In the genomic region with DNA sequence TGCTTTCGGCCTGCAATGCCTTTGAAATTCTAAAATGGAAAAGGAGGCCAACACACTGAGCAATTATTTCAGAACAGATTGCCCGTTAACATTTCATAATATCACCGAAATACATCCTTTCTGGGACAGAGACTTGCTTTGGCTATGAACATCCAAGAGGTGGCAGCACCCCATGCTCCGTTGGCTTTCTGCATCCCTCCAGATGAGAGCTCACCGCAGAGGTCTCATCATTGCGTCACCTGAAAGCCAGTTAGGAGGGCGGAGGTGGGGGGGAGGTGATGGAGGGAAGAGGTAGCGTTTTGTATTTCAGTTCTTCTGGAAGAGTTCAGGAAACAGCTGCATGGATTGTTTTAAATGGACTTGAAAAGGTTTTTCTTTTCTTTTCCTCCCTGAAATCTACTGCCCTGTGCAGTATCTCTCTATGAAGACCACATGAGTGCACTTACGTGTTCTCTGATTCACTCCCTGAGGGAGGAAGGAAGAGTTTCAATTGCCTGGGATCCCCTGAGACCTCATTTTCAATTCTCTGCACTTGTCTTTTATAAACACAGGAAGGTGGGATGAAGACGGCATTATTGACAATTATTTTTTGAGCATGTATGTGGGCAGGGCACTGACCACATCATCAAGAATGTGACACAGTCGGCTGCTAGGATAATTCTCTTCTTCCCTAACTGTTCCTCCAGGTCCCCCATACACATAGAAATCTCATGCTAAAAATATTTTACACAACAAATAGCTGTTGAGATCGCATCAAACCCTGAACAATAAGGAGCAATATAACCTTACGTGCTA, we compare ENCODE assay signal across 9 cellular contexts.
DNase-seq lines count a peak whose midpoint lies in the region; ATAC-seq and TF ChIP-seq lines count a peak whose summit lies in the region.
"Had no signal": no experiment of that assay in that cellular context is flagged by ENCODE, and none has a peak within 500 bp of the region (broad histone marks: within the 10 kb centered on the region; RNA-seq: fewer than 3 reads in every experiment).

No MANE protein-coding gene starts in this region.

- H3K9me3 Mint-ChIP-seq in natural killer cell treated with Interleukin-12 subunit alpha and Interleukin-12 subunit beta and Interleukin-15 and Interleukin-18, amount 100 ng/mL, for 72 hours: no peaks in the 10 kb centered on the region

- H3K4me3 ChIP-seq in OCI-LY7 (ENCODE audit: low read depth, low read length, poor library complexity, severe bottlenecking): no peak overlapping the region
- no peak overlapping the region for H3K4me3 ChIP-seq in esophagus squamous epithelium
- no peak overlapping the region for H3K4me3 ChIP-seq in stomach

- H3K4me1 ChIP-seq in OCI-LY7 (ENCODE audit: insufficient read depth, low read length, poor library complexity, severe bottlenecking): no peaks in the 10 kb centered on the region
- H3K4me1 ChIP-seq in esophagus squamous epithelium: peaks cover 0 to 25% (median 0%) of the 10 kb centered on the region in 3 donors
- peaks cover 0 to 16% (median 8%) of the 10 kb centered on the region in 4 donors for H3K4me1 ChIP-seq in stomach

- no peak overlapping the region for H3K4me3 Mint-ChIP-seq in natural killer cell treated with Interleukin-12 subunit alpha and Interleukin-12 subunit beta and Interleukin-15 and Interleukin-18, amount 100 ng/mL, for 72 hours

- H3K36me3 Mint-ChIP-seq in natural killer cell treated with Interleukin-12 subunit alpha and Interleukin-12 subunit beta and Interleukin-15 and Interleukin-18, amount 100 ng/mL, for 72 hours: no peaks in the 10 kb centered on the region

- BruUV-seq in OCI-LY7 (replicated peaks; lab: Mats Ljungman, UMichigan): no TSS peak

- no peaks in the 10 kb centered on the region for H4K20me1 ChIP-seq in OCI-LY7 (ENCODE audit: insufficient read depth, low read length)

- TF ChIP-seq CTCF in OCI-LY7 (conservative IDR thresholded peaks at IDR 0.05; ENCODE audit: low read length): peak; percentile 80
- peak; percentile 54 to 82 (median 72) for TF ChIP-seq CTCF in esophagus squamous epithelium (IDR thresholded peaks at IDR 0.05)
- peak in 5 of 7 experiments; percentile 56 to 77 (median 67) for TF ChIP-seq CTCF in stomach (IDR thresholded peaks at IDR 0.05)

- ATAC-seq in GM21786 (IDR thresholded peaks at IDR 0.05; ENCODE audit: unreplicated experiment): peak; percentile 98
- peak; percentile 70 to 80 for ATAC-seq in natural killer cell treated with Interleukin-12 subunit alpha and Interleukin-12 subunit beta and Interleukin-15 and Interleukin-18, amount 100 ng/mL, for 72 hours

- no peaks in the 10 kb centered on the region for H3K36me3 ChIP-seq in OCI-LY7 (ENCODE audit: insufficient read depth, low read length)
- H3K36me3 ChIP-seq in esophagus squamous epithelium: no peaks in the 10 kb centered on the region
- no peaks in the 10 kb centered on the region for H3K36me3 ChIP-seq in stomach
- H3K36me3 ChIP-seq: neutrophil had no signal

- H3K27ac ChIP-seq in OCI-LY7 (ENCODE audit: low read depth, low read length, poor library complexity, severe bottlenecking): no peak overlapping the region
- no peak overlapping the region for H3K27ac ChIP-seq in esophagus squamous epithelium
- peak overlapping the region in 2 of 5 donors; percentile 2 to 16 for H3K27ac ChIP-seq in stomach
- H3K27ac ChIP-seq: neutrophil had no signal

- H3K27me3 ChIP-seq in esophagus squamous epithelium (no peaks in the 10 kb centered on the region), stomach (no peaks in the 10 kb centered on the region)
- H3K27me3 ChIP-seq: neutrophil had no signal

- TF ChIP-seq POLR2A in esophagus squamous epithelium (IDR thresholded peaks at IDR 0.05) (no peak), stomach (IDR thresholded peaks at IDR 0.05) (no peak)

- in situ Hi-C loops in KBM-7 (cut with MboI; ENCODE audit: low pct_unique_long_range_greater_than_20kb, low sequenced_read_pairs): no loop called here

- DNase-seq in EH (ENCODE audit: low read depth) (peak; percentile 91), KBM-7 (peak; percentile 80), OCI-LY7 (ENCODE audit: low spot score) (peak; percentile 70), activated T-cell treated with anti-CD3 and anti-CD28 coated beads for 4 hours (peak; percentile 45), esophagus squamous epithelium (lab: John Stamatoyannopoulos, UW) (peak; percentile 5), stomach (peak; percentile 73)
- DNase-seq in natural killer cell treated with Interleukin-12 subunit alpha and Interleukin-12 subunit beta and Interleukin-15 and Interleukin-18, amount 100 ng/mL, for 72 hours (ENCODE audit: low spot score): no peak

- no peak overlapping the region for H3K27ac Mint-ChIP-seq in natural killer cell treated with Interleukin-12 subunit alpha and Interleukin-12 subunit beta and Interleukin-15 and Interleukin-18, amount 100 ng/mL, for 72 hours

- H3K79me2 ChIP-seq in OCI-LY7 (ENCODE audit: insufficient read depth, low read depth, low read length): no peaks in the 10 kb centered on the region

- no peak for TF ChIP-seq EP300 in stomach (IDR thresholded peaks at IDR 0.05)

- H3K4me1 Mint-ChIP-seq in natural killer cell treated with Interleukin-12 subunit alpha and Interleukin-12 subunit beta and Interleukin-15 and Interleukin-18, amount 100 ng/mL, for 72 hours (ENCODE audit: low read depth in 2 of 2): peaks cover 3 to 6% of the 10 kb centered on the region in 2 donors

- POLR2A ChIA-PET in OCI-LY7 (lab: Charles Lee): interaction anchor here (0.6 to 1.7 kb wide), 5 partner anchors 10 to 55 kb away, joined by 3 to 7 read pairs (median 4); no protein-coding TSS in a partner anchor

- intact Hi-C loops in OCI-LY7 (cut with micrococcal nuclease; ENCODE audit: unreplicated experiment) (loop anchor here (1.0 to 5.0 kb wide), 2 partner anchors 355 to 408 kb away; partner anchors contain the start of gene JADE1), esophagus squamous epithelium (cut with DNase I) (loop anchor here (10.0 kb wide), 2 partner anchors 120 to 410 kb away; no protein-coding TSS in a partner anchor), stomach (cut with DNase I; ENCODE audit: low total_unique reads) (loop anchor here (10.0 kb wide), 1 partner anchor 410 kb away; no protein-coding TSS in a partner anchor)

- no peak overlapping the region; the same call in 1 of the 2 replicates for H3K4me2 ChIP-seq in OCI-LY7 (ENCODE audit: low read length)

- WGBS in esophagus squamous epithelium, 2 donors: 25 to 26% methylated on average over 13 of the region's 13 CpGs
- WGBS in stomach, 5 donors: 25 to 30% (median 27%) methylated on average over 13 of the region's 13 CpGs

- H3K9me3 ChIP-seq in OCI-LY7 (ENCODE audit: low read length) (no peaks in the 10 kb centered on the region), esophagus squamous epithelium (no peaks in the 10 kb centered on the region), stomach (no peaks in the 10 kb centered on the region)
- H3K9me3 ChIP-seq: neutrophil had no signal

- CTCF ChIA-PET in OCI-LY7 (lab: Charles Lee; ENCODE audit: unreplicated experiment): no interaction called here

- no peaks in the 10 kb centered on the region for H3K9me2 ChIP-seq in OCI-LY7 (ENCODE audit: insufficient read depth, low read length)

- H3K27me3 Mint-ChIP-seq in natural killer cell treated with Interleukin-12 subunit alpha and Interleukin-12 subunit beta and Interleukin-15 and Interleukin-18, amount 100 ng/mL, for 72 hours: no peaks in the 10 kb centered on the region

- no peak overlapping the region for H2AFZ ChIP-seq in OCI-LY7 (ENCODE audit: low read length)
